Comparison of ENCODE assay signal across 1 cellular context in the genomic region with DNA sequence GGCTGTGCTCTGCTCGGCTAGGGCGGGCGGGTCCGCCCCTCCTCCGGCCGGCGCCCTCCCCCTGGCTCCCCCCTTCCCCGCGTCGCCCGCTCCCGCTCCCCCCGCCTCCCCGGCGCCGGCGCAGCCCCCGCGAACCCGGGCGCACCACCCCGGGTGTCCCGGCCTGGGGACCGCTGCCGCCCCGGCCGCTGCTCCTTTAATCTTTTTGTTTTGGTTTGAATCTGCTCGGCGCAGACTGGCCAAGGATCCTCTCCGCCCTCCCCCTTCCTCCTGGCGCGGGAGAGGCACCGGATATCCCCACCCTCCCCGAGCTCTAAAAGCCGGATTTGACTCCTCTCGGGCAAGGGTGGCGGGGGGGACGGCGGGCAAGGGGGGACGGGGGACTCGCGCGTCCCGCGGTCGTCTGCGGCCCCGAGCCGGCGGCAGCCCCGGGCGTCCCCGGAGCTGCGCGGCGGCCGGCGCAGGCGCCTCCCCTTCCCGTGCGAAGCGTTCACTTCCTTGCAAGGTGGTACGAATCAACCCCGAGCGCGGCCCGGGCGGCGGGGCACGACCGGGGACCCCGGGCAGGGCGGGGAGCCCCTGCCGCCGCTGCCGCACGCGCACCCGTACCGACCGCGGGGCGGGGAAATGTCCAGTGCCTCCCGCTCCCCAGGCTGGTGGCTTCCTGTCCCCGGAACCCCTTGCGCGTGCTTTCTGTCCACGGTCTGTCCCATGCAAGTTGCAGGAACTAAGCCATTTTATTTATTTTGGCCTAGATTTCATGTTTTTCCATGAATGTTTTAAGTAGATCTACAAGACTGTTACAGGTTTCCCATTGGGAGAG.
TF ChIP-seq lines count a peak whose summit lies in the region.

A gene with protein sequence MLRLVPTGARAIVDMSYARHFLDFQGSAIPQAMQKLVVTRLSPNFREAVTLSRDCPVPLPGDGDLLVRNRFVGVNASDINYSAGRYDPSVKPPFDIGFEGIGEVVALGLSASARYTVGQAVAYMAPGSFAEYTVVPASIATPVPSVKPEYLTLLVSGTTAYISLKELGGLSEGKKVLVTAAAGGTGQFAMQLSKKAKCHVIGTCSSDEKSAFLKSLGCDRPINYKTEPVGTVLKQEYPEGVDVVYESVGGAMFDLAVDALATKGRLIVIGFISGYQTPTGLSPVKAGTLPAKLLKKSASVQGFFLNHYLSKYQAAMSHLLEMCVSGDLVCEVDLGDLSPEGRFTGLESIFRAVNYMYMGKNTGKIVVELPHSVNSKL (minus strand): TSS at position 11 of the 823 bp plus-strand sequence. CDS start 81 bp downstream, outside the sequence.

TF ChIP-seq in HepG2, 621 proteins besides CTCF, POLR2A, EP300 and RAD21 (continued from another document and continues in another):
- TF ChIP-seq MEIS1 (CRISPR knock-in tag; IDR thresholded peaks at IDR 0.05; ENCODE audit: borderline replicate concordance) (peak; percentile 10; the same call in 1 of the 2 replicates), ZFP1 (CRISPR knock-in tag; IDR thresholded peaks at IDR 0.05) (no peak), IRX3 (CRISPR knock-in tag; IDR thresholded peaks at IDR 0.05; ENCODE audit: borderline replicate concordance, low read depth) (peak; percentile 56; the same call in 1 of the 2 replicates), ZNF430 (CRISPR knock-in tag; IDR thresholded peaks at IDR 0.05) (no peak), SOX6 (IDR thresholded peaks at IDR 0.05) (no peak), SOX6 (CRISPR knock-in tag; IDR thresholded peaks at IDR 0.05) (no peak), IKZF4 (CRISPR knock-in tag; IDR thresholded peaks at IDR 0.05; ENCODE audit: borderline replicate concordance, low read depth, not compliant biosample characterization) (no peak), ZEB1 (IDR thresholded peaks at IDR 0.05; ENCODE audit: insufficient replicate concordance, low read depth) (no peak), SP140L (CRISPR knock-in tag; IDR thresholded peaks at IDR 0.05; ENCODE audit: borderline replicate concordance) (no peak), EHMT2 (IDR thresholded peaks at IDR 0.05; ENCODE audit: borderline replicate concordance, low read depth, low read length) (no peak), FIP1L1 (IDR thresholded peaks at IDR 0.05; ENCODE audit: borderline replicate concordance, insufficient read depth, low read depth, low read length) (no peak), JUN (CRISPR knock-in tag; IDR thresholded peaks at IDR 0.05) (no peak), ZNF570 (CRISPR knock-in tag; IDR thresholded peaks at IDR 0.05; ENCODE audit: borderline replicate concordance) (no peak), AGO1 (IDR thresholded peaks at IDR 0.05; ENCODE audit: low read depth, low read length, poor library complexity, severe bottlenecking) (no peak), MEF2D (CRISPR knock-in tag; IDR thresholded peaks at IDR 0.05) (no peak), ERF (CRISPR knock-in tag; IDR thresholded peaks at IDR 0.05) (0 out of 2 replicates have a peak, but pooled peaks have one; percentile 28), ZNF34 (CRISPR knock-in tag; IDR thresholded peaks at IDR 0.05; ENCODE audit: borderline replicate concordance) (no peak), ZFP82 (CRISPR knock-in tag; IDR thresholded peaks at IDR 0.05; ENCODE audit: borderline replicate concordance) (no peak), MYNN (CRISPR knock-in tag; IDR thresholded peaks at IDR 0.05; ENCODE audit: low read depth) (no peak), ZNF432 (CRISPR knock-in tag; IDR thresholded peaks at IDR 0.05; ENCODE audit: borderline replicate concordance) (no peak), ZNF550 (CRISPR knock-in tag; IDR thresholded peaks at IDR 0.05; ENCODE audit: borderline replicate concordance) (no peak), FOXK2 (IDR thresholded peaks at IDR 0.05) (no peak), REXO4 (CRISPR knock-in tag; IDR thresholded peaks at IDR 0.05; ENCODE audit: borderline replicate concordance) (no peak), BORCS8-MEF2B (CRISPR knock-in tag; IDR thresholded peaks at IDR 0.05) (no peak), PCBP1 (IDR thresholded peaks at IDR 0.05; ENCODE audit: borderline replicate concordance, low read depth, low read length) (no peak), ETV6 (CRISPR knock-in tag; conservative IDR thresholded peaks at IDR 0.05) (no peak), ZNF326 (CRISPR knock-in tag; IDR thresholded peaks at IDR 0.05; ENCODE audit: borderline replicate concordance) (no peak), ZNF746 (CRISPR knock-in tag; IDR thresholded peaks at IDR 0.05) (peak; percentile 91), ZNF207 (IDR thresholded peaks at IDR 0.05; ENCODE audit: borderline replicate concordance) (no peak), ZNF558 (CRISPR knock-in tag; IDR thresholded peaks at IDR 0.05; ENCODE audit: borderline replicate concordance) (peak; percentile 76; the same call in 1 of the 2 replicates), MAFG (CRISPR knock-in tag; IDR thresholded peaks at IDR 0.05) (no peak), HDAC2 (CRISPR knock-in tag; IDR thresholded peaks at IDR 0.05) (0 out of 2 replicates have a peak, but pooled peaks have one; percentile 38), GPN1 (CRISPR knock-in tag; IDR thresholded peaks at IDR 0.05; ENCODE audit: borderline replicate concordance) (no peak)
- TF ChIP-seq, protein P1, sequence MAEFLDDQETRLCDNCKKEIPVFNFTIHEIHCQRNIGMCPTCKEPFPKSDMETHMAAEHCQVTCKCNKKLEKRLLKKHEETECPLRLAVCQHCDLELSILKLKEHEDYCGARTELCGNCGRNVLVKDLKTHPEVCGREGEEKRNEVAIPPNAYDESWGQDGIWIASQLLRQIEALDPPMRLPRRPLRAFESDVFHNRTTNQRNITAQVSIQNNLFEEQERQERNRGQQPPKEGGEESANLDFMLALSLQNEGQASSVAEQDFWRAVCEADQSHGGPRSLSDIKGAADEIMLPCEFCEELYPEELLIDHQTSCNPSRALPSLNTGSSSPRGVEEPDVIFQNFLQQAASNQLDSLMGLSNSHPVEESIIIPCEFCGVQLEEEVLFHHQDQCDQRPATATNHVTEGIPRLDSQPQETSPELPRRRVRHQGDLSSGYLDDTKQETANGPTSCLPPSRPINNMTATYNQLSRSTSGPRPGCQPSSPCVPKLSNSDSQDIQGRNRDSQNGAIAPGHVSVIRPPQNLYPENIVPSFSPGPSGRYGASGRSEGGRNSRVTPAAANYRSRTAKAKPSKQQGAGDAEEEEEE (CRISPR knock-in tag; IDR thresholded peaks at IDR 0.05; ENCODE audit: borderline replicate concordance): no peak
- TF ChIP-seq, protein P2, sequence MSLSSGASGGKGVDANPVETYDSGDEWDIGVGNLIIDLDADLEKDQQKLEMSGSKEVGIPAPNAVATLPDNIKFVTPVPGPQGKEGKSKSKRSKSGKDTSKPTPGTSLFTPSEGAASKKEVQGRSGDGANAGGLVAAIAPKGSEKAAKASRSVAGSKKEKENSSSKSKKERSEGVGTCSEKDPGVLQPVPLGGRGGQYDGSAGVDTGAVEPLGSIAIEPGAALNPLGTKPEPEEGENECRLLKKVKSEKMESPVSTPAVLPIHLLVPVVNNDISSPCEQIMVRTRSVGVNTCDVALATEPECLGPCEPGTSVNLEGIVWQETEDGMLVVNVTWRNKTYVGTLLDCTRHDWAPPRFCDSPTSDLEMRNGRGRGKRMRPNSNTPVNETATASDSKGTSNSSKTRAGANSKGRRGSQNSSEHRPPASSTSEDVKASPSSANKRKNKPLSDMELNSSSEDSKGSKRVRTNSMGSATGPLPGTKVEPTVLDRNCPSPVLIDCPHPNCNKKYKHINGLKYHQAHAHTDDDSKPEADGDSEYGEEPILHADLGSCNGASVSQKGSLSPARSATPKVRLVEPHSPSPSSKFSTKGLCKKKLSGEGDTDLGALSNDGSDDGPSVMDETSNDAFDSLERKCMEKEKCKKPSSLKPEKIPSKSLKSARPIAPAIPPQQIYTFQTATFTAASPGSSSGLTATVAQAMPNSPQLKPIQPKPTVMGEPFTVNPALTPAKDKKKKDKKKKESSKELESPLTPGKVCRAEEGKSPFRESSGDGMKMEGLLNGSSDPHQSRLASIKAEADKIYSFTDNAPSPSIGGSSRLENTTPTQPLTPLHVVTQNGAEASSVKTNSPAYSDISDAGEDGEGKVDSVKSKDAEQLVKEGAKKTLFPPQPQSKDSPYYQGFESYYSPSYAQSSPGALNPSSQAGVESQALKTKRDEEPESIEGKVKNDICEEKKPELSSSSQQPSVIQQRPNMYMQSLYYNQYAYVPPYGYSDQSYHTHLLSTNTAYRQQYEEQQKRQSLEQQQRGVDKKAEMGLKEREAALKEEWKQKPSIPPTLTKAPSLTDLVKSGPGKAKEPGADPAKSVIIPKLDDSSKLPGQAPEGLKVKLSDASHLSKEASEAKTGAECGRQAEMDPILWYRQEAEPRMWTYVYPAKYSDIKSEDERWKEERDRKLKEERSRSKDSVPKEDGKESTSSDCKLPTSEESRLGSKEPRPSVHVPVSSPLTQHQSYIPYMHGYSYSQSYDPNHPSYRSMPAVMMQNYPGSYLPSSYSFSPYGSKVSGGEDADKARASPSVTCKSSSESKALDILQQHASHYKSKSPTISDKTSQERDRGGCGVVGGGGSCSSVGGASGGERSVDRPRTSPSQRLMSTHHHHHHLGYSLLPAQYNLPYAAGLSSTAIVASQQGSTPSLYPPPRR (CRISPR knock-in tag; IDR thresholded peaks at IDR 0.05; ENCODE audit: borderline replicate concordance): no peak
- TF ChIP-seq, protein P3, sequence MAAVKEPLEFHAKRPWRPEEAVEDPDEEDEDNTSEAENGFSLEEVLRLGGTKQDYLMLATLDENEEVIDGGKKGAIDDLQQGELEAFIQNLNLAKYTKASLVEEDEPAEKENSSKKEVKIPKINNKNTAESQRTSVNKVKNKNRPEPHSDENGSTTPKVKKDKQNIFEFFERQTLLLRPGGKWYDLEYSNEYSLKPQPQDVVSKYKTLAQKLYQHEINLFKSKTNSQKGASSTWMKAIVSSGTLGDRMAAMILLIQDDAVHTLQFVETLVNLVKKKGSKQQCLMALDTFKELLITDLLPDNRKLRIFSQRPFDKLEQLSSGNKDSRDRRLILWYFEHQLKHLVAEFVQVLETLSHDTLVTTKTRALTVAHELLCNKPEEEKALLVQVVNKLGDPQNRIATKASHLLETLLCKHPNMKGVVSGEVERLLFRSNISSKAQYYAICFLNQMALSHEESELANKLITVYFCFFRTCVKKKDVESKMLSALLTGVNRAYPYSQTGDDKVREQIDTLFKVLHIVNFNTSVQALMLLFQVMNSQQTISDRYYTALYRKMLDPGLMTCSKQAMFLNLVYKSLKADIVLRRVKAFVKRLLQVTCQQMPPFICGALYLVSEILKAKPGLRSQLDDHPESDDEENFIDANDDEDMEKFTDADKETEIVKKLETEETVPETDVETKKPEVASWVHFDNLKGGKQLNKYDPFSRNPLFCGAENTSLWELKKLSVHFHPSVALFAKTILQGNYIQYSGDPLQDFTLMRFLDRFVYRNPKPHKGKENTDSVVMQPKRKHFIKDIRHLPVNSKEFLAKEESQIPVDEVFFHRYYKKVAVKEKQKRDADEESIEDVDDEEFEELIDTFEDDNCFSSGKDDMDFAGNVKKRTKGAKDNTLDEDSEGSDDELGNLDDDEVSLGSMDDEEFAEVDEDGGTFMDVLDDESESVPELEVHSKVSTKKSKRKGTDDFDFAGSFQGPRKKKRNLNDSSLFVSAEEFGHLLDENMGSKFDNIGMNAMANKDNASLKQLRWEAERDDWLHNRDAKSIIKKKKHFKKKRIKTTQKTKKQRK (IDR thresholded peaks at IDR 0.05; ENCODE audit: low read length): no peak
- TF ChIP-seq, protein P4, sequence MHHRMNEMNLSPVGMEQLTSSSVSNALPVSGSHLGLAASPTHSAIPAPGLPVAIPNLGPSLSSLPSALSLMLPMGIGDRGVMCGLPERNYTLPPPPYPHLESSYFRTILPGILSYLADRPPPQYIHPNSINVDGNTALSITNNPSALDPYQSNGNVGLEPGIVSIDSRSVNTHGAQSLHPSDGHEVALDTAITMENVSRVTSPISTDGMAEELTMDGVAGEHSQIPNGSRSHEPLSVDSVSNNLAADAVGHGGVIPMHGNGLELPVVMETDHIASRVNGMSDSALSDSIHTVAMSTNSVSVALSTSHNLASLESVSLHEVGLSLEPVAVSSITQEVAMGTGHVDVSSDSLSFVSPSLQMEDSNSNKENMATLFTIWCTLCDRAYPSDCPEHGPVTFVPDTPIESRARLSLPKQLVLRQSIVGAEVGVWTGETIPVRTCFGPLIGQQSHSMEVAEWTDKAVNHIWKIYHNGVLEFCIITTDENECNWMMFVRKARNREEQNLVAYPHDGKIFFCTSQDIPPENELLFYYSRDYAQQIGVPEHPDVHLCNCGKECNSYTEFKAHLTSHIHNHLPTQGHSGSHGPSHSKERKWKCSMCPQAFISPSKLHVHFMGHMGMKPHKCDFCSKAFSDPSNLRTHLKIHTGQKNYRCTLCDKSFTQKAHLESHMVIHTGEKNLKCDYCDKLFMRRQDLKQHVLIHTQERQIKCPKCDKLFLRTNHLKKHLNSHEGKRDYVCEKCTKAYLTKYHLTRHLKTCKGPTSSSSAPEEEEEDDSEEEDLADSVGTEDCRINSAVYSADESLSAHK (CRISPR knock-in tag; IDR thresholded peaks at IDR 0.05; ENCODE audit: borderline replicate concordance): no peak
- TF ChIP-seq, protein P5, sequence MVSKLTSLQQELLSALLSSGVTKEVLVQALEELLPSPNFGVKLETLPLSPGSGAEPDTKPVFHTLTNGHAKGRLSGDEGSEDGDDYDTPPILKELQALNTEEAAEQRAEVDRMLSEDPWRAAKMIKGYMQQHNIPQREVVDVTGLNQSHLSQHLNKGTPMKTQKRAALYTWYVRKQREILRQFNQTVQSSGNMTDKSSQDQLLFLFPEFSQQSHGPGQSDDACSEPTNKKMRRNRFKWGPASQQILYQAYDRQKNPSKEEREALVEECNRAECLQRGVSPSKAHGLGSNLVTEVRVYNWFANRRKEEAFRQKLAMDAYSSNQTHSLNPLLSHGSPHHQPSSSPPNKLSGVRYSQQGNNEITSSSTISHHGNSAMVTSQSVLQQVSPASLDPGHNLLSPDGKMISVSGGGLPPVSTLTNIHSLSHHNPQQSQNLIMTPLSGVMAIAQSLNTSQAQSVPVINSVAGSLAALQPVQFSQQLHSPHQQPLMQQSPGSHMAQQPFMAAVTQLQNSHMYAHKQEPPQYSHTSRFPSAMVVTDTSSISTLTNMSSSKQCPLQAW (CRISPR knock-in tag; IDR thresholded peaks at IDR 0.05): no peak
- TF ChIP-seq, protein P6, sequence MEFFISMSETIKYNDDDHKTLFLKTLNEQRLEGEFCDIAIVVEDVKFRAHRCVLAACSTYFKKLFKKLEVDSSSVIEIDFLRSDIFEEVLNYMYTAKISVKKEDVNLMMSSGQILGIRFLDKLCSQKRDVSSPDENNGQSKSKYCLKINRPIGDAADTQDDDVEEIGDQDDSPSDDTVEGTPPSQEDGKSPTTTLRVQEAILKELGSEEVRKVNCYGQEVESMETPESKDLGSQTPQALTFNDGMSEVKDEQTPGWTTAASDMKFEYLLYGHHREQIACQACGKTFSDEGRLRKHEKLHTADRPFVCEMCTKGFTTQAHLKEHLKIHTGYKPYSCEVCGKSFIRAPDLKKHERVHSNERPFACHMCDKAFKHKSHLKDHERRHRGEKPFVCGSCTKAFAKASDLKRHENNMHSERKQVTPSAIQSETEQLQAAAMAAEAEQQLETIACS (CRISPR knock-in tag; IDR thresholded peaks at IDR 0.05): no peak
- TF ChIP-seq, protein P7, sequence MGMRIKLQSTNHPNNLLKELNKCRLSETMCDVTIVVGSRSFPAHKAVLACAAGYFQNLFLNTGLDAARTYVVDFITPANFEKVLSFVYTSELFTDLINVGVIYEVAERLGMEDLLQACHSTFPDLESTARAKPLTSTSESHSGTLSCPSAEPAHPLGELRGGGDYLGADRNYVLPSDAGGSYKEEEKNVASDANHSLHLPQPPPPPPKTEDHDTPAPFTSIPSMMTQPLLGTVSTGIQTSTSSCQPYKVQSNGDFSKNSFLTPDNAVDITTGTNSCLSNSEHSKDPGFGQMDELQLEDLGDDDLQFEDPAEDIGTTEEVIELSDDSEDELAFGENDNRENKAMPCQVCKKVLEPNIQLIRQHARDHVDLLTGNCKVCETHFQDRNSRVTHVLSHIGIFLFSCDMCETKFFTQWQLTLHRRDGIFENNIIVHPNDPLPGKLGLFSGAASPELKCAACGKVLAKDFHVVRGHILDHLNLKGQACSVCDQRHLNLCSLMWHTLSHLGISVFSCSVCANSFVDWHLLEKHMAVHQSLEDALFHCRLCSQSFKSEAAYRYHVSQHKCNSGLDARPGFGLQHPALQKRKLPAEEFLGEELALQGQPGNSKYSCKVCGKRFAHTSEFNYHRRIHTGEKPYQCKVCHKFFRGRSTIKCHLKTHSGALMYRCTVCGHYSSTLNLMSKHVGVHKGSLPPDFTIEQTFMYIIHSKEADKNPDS (CRISPR knock-in tag; IDR thresholded peaks at IDR 0.05): no peak
